In the genomic region with DNA sequence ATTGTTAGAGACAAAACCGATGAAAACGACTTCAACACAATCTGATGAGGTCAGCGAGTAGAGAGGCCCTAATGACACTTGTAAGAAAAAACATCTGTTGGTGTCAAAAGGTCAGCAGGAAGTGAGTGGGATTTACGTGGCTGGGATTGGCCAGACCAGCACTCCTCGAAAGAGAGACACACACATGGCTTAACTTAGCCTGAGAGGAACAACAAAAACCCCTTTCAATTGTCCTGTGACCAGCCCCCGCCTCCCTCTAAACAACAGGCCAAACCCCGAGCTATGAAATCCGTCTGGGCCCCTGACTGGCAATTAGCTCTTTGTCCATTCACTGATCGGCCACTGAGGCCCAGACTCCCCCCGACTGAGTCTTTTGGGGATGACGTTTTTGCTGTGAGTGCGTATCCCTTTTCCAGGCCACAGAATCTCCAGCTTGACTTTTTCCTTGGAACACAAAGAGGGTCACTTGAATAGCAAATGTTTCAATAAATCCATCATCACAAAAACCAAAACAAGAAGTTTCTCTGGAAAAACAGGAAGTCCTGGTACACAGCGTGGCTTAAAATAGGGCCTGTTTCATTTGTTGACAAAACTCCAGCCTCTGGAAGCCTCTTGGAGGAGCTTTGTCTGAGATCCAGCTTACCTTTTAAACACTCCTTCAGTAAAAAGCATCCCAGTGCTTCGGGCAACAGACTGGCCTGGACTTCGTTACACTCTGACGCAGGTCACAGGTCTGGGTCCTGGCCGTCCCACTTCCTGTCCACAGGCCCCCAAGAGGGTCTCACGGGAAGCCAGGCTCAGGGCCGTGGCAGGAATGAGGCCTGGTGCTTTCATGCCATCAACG, we compare ENCODE assay signal across 8 cellular contexts.
DNase-seq lines count a peak whose midpoint lies in the region; FAIRE-seq and TF ChIP-seq lines count a peak whose summit lies in the region.

No MANE protein-coding gene starts in this region.

- 28 to 53% (median 49%) methylated on average over 20 of the region's 20 CpGs for WGBS in small intestine, 3 donors

- H3K4me1 ChIP-seq in small intestine (ENCODE audit: control insufficient read depth in 2 of 2, insufficient read depth in 1 of 2, low read depth in 1 of 2, low read length in 1 of 2), result peaks cover 0 to 16% of the 10 kb centered on the region in 2 donors

- no peak for FAIRE-seq in small intestine (lab: Jason Lieb, UNC)

- H3K27me3 ChIP-seq in BJ (ENCODE audit: control insufficient read depth, insufficient read depth, low read length), result no peaks in the 10 kb centered on the region
- H3K27me3 ChIP-seq in kidney epithelial cell (ENCODE audit: control insufficient read depth, insufficient read depth, low read length), result no peaks in the 10 kb centered on the region
- H3K27me3 ChIP-seq in small intestine (ENCODE audit: control insufficient read depth in 2 of 2, insufficient read depth in 2 of 2, low read length in 2 of 2), result no peaks in the 10 kb centered on the region

- DNase-seq in BJ (ENCODE audit: low read depth), result peak; percentile 90
- peak; percentile 67 for DNase-seq in KBM-7
- DNase-seq in brain pericyte (ENCODE audit: low read depth, low spot score), result peak; percentile 65
- DNase-seq in kidney epithelial cell (ENCODE audit: low read depth), result peak; percentile 67
- DNase-seq in small intestine, result no peak
- no peak for DNase-seq in NCI-H1930 (lab: John Stamatoyannopoulos, UW)
- no peak for DNase-seq in NCI-H2107 treated with DMSO at 0.1 percent for 48 hours (lab: John Stamatoyannopoulos, UW; ENCODE audit: unreplicated experiment)
- no peak for DNase-seq in activated T-cell treated with anti-CD3 and anti-CD28 coated beads, Interleukin-2, amount 50 U/mL, for 1 hour

- H3K4me3 ChIP-seq in BJ (ENCODE audit: low read depth, low read length) (no peak overlapping the region), kidney epithelial cell (ENCODE audit: low read depth, low read length) (no peak overlapping the region), small intestine (ENCODE audit: low read depth in 1 of 2, low read length in 2 of 2) (no peak overlapping the region)

- no peaks in the 10 kb centered on the region for H3K9me3 ChIP-seq in small intestine (ENCODE audit: control insufficient read depth, low read depth)

- in situ Hi-C loops in KBM-7 (cut with MboI; ENCODE audit: low pct_unique_long_range_greater_than_20kb, low sequenced_read_pairs), result no loop called here

- H3K27ac ChIP-seq in small intestine (ENCODE audit: low read depth in 1 of 2, low read length in 1 of 2), result peak overlapping the region; percentile 51 to 88

- CTCF ChIA-PET in BJ (lab: Yijun Ruan, JAX), result interaction anchor here (0.6 to 8.9 kb wide), 5 partner anchors 10 to 71 kb away, joined by 3 to 123 read pairs (median 3); no protein-coding TSS in a partner anchor

- TF ChIP-seq CTCF in BJ (IDR thresholded peaks at IDR 0.05; ENCODE audit: insufficient read depth, low read depth, low read length) (no peak), kidney epithelial cell (IDR thresholded peaks at IDR 0.05; ENCODE audit: insufficient read depth, low read length, poor library complexity, severe bottlenecking) (no peak)

- 0 out of 2 replicates have a peak, but pooled peaks cover 3% of the 10 kb centered on the region for H3K36me3 ChIP-seq in BJ (ENCODE audit: control insufficient read depth, insufficient read depth, low read length)
- no peaks in the 10 kb centered on the region for H3K36me3 ChIP-seq in kidney epithelial cell (ENCODE audit: control insufficient read depth, insufficient read depth, low read length)
- H3K36me3 ChIP-seq in small intestine (ENCODE audit: control insufficient read depth in 2 of 2, insufficient read depth in 2 of 2, low read length in 2 of 2), result no peaks in the 10 kb centered on the region

- POLR2A ChIA-PET in BJ (lab: Charles Lee), result no interaction called here

Comparison
In these comparisons a context has a peak if more than half of its experiments do, and no peak if none do; other contexts are left out.
1. DNase-seq: peak in BJ (single experiment), KBM-7 (single experiment), brain pericyte (single experiment) and kidney epithelial cell (single experiment); none in small intestine (single experiment), NCI-H1930 (0 of 2), NCI-H2107 treated with DMSO at 0.1 percent for 48 hours (single experiment) and activated T-cell treated with anti-CD3 and anti-CD28 coated beads, Interleukin-2, amount 50 U/mL, for 1 hour (single experiment).